In the genomic region with DNA sequence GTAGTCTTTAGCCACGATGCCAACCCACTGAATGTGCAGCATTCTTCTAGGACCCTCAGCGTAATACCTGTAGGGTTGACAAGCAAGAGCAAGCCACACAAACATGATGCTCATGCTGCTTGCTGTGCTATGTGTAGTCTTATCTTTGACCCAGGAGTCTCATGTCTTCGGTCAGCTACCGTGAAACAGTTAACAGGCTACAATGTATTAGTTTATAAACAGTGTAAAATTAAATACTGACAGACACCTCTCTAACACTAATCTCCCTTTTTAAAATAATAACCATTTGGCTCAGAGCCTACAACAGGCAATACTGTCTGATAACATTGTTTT, we compare ENCODE assay signal across 1 cellular context.
TF ChIP-seq lines count a peak whose summit lies in the region.

No MANE protein-coding gene starts in this region.

TF ChIP-seq in GM12878, 131 proteins besides CTCF, POLR2A, EP300 and RAD21 (continued from another document):
- TF ChIP-seq, protein P1, sequence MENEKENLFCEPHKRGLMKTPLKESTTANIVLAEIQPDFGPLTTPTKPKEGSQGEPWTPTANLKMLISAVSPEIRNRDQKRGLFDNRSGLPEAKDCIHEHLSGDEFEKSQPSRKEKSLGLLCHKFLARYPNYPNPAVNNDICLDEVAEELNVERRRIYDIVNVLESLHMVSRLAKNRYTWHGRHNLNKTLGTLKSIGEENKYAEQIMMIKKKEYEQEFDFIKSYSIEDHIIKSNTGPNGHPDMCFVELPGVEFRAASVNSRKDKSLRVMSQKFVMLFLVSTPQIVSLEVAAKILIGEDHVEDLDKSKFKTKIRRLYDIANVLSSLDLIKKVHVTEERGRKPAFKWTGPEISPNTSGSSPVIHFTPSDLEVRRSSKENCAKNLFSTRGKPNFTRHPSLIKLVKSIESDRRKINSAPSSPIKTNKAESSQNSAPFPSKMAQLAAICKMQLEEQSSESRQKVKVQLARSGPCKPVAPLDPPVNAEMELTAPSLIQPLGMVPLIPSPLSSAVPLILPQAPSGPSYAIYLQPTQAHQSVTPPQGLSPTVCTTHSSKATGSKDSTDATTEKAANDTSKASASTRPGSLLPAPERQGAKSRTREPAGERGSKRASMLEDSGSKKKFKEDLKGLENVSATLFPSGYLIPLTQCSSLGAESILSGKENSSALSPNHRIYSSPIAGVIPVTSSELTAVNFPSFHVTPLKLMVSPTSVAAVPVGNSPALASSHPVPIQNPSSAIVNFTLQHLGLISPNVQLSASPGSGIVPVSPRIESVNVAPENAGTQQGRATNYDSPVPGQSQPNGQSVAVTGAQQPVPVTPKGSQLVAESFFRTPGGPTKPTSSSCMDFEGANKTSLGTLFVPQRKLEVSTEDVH (IDR thresholded peaks at IDR 0.05; ENCODE audit: low read depth, partially characterized antibody) = no peak
- TF ChIP-seq STAT1 (conservative IDR thresholded peaks at IDR 0.05) (no peak), JUND (IDR thresholded peaks at IDR 0.05; ENCODE audit: low read depth, low read length) (no peak), SPI1 (IDR thresholded peaks at IDR 0.05; ENCODE audit: borderline replicate concordance, insufficient read depth, low read depth, low read length) (no peak), PAX8 (IDR thresholded peaks at IDR 0.05) (no peak), MTA3 (IDR thresholded peaks at IDR 0.05; ENCODE audit: borderline replicate concordance, low read length) (no peak), NFXL1 (IDR thresholded peaks at IDR 0.05; ENCODE audit: borderline replicate concordance) (no peak), KDM1A (IDR thresholded peaks at IDR 0.05; ENCODE audit: borderline replicate concordance) (no peak), MAX (IDR thresholded peaks at IDR 0.05; ENCODE audit: low read depth, low read length) (no peak), BCL11A (IDR thresholded peaks at IDR 0.05; ENCODE audit: low read depth, low read length) (no peak), FOXM1 (IDR thresholded peaks at IDR 0.05; ENCODE audit: low read depth, low read length) (no peak), TARDBP (IDR thresholded peaks at IDR 0.05; ENCODE audit: borderline replicate concordance) (no peak), ZNF207 (IDR thresholded peaks at IDR 0.05; ENCODE audit: borderline replicate concordance) (no peak), PAX5 (IDR thresholded peaks at IDR 0.05; ENCODE audit: borderline replicate concordance, low read depth, low read length) (no peak), NR2C2 (IDR thresholded peaks at IDR 0.05; ENCODE audit: borderline replicate concordance, control insufficient read depth, insufficient read length, low read depth) (no peak), BMI1 (IDR thresholded peaks at IDR 0.05; ENCODE audit: borderline replicate concordance) (no peak)
- TF ChIP-seq, protein P2, sequence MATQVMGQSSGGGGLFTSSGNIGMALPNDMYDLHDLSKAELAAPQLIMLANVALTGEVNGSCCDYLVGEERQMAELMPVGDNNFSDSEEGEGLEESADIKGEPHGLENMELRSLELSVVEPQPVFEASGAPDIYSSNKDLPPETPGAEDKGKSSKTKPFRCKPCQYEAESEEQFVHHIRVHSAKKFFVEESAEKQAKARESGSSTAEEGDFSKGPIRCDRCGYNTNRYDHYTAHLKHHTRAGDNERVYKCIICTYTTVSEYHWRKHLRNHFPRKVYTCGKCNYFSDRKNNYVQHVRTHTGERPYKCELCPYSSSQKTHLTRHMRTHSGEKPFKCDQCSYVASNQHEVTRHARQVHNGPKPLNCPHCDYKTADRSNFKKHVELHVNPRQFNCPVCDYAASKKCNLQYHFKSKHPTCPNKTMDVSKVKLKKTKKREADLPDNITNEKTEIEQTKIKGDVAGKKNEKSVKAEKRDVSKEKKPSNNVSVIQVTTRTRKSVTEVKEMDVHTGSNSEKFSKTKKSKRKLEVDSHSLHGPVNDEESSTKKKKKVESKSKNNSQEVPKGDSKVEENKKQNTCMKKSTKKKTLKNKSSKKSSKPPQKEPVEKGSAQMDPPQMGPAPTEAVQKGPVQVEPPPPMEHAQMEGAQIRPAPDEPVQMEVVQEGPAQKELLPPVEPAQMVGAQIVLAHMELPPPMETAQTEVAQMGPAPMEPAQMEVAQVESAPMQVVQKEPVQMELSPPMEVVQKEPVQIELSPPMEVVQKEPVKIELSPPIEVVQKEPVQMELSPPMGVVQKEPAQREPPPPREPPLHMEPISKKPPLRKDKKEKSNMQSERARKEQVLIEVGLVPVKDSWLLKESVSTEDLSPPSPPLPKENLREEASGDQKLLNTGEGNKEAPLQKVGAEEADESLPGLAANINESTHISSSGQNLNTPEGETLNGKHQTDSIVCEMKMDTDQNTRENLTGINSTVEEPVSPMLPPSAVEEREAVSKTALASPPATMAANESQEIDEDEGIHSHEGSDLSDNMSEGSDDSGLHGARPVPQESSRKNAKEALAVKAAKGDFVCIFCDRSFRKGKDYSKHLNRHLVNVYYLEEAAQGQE (IDR thresholded peaks at IDR 0.05; ENCODE audit: low read depth, low read length) = no peak
- TF ChIP-seq, protein P3, sequence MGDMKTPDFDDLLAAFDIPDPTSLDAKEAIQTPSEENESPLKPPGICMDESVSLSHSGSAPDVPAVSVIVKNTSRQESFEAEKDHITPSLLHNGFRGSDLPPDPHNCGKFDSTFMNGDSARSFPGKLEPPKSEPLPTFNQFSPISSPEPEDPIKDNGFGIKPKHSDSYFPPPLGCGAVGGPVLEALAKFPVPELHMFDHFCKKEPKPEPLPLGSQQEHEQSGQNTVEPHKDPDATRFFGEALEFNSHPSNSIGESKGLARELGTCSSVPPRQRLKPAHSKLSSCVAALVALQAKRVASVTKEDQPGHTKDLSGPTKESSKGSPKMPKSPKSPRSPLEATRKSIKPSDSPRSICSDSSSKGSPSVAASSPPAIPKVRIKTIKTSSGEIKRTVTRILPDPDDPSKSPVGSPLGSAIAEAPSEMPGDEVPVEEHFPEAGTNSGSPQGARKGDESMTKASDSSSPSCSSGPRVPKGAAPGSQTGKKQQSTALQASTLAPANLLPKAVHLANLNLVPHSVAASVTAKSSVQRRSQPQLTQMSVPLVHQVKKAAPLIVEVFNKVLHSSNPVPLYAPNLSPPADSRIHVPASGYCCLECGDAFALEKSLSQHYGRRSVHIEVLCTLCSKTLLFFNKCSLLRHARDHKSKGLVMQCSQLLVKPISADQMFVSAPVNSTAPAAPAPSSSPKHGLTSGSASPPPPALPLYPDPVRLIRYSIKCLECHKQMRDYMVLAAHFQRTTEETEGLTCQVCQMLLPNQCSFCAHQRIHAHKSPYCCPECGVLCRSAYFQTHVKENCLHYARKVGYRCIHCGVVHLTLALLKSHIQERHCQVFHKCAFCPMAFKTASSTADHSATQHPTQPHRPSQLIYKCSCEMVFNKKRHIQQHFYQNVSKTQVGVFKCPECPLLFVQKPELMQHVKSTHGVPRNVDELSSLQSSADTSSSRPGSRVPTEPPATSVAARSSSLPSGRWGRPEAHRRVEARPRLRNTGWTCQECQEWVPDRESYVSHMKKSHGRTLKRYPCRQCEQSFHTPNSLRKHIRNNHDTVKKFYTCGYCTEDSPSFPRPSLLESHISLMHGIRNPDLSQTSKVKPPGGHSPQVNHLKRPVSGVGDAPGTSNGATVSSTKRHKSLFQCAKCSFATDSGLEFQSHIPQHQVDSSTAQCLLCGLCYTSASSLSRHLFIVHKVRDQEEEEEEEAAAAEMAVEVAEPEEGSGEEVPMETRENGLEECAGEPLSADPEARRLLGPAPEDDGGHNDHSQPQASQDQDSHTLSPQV (IDR thresholded peaks at IDR 0.05) = no peak
